10 cellular contexts compared by ENCODE assay signal in genomic region chrX:72269671-72270251, GRCh38. TPM values are rescaled to one million over a fixed set of nuclear protein-coding genes. Genes with fewer than 3 reads are reported as not detected.
A peak's percentile ranks its signal among the peaks of the same experiment; 100 is the strongest.
DNase-seq lines count a peak whose midpoint lies in the region; ATAC-seq and TF ChIP-seq lines count a peak whose summit lies in the region.
"Had no signal": no experiment of that assay in that cellular context is flagged by ENCODE, and none has a peak within 500 bp of the region (broad histone marks: within the 10 kb centered on the region; RNA-seq: fewer than 3 reads in every experiment).

No MANE protein-coding gene starts in this region.

- peak overlapping the region; percentile 43 for H3K4me2 ChIP-seq in smooth muscle cell
- H3K4me2 ChIP-seq in neuronal stem cell (ENCODE audit: insufficient read depth, low read length, poor library complexity, severe bottlenecking): no peak overlapping the region

- peaks cover 4% of the 10 kb centered on the region for H3K79me2 ChIP-seq in smooth muscle cell (ENCODE audit: low read depth)

- H4K8ac ChIP-seq in neuronal stem cell (ENCODE audit: low read depth, low read length): no peak overlapping the region

- no peak overlapping the region for H3K14ac ChIP-seq in neuronal stem cell (ENCODE audit: low read length)

- peak overlapping the region; percentile 75 for H3K9ac ChIP-seq in smooth muscle cell (ENCODE audit: low read depth)
- H3K9ac ChIP-seq in neuronal stem cell (ENCODE audit: low read depth, low read length, poor library complexity): no peak overlapping the region

- no peak for TF ChIP-seq CTCF in smooth muscle cell (IDR thresholded peaks at IDR 0.05; ENCODE audit: borderline replicate concordance, insufficient read depth, poor library complexity, severe bottlenecking)
- TF ChIP-seq CTCF in vagina (IDR thresholded peaks at IDR 0.05): no peak

- H3K4me3 ChIP-seq in smooth muscle cell (no peak overlapping the region), vagina (no peak overlapping the region), neuronal stem cell (ENCODE audit: low read length in 2 of 2) (no peak overlapping the region)
- H3K4me3 ChIP-seq: thyroid gland had no signal

- H2BK5ac ChIP-seq in neuronal stem cell (ENCODE audit: low read length): no peak overlapping the region

- no peak overlapping the region for H2BK15ac ChIP-seq in neuronal stem cell (ENCODE audit: low read length)

- H3K27me3 ChIP-seq in smooth muscle cell (ENCODE audit: low read depth): no peaks in the 10 kb centered on the region
- no peaks in the 10 kb centered on the region for H3K27me3 ChIP-seq in vagina
- H3K27me3 ChIP-seq in neuronal stem cell (ENCODE audit: control insufficient read depth in 3 of 3, insufficient read depth in 3 of 3, low read depth in 1 of 3, low read length in 3 of 3): no peaks in the 10 kb centered on the region
- H3K27me3 ChIP-seq: thyroid gland had no signal

- H3K18ac ChIP-seq in neuronal stem cell (ENCODE audit: low read length): no peak overlapping the region

- H4K91ac ChIP-seq in neuronal stem cell (ENCODE audit: low read depth, low read length, poor library complexity): no peak overlapping the region

- H3K9me3 Mint-ChIP-seq in activated CD4-positive, alpha-beta T cell treated with anti-CD3 and anti-CD28 coated beads for 36 hours (ENCODE audit: low read depth): no peaks in the 10 kb centered on the region
- no peaks in the 10 kb centered on the region for H3K9me3 Mint-ChIP-seq in T-cell
- H3K9me3 Mint-ChIP-seq: brain had no signal

- WGBS in smooth muscle cell (ENCODE audit: low lambda C conversion rate): 57% methylated on average over 3 of the region's 3 CpGs
- no CpG with 5 or more reads among the region's 3 CpGs for WGBS in neuronal stem cell (ENCODE audit: extremely low coverage in 2 of 2, insufficient read length in 2 of 2, insufficient replicate concordance in 1 of 2), 2 donors

- H2BK120ac ChIP-seq in neuronal stem cell (ENCODE audit: low read depth, low read length): no peak overlapping the region

- peaks cover 35% of the 10 kb centered on the region for H4K20me1 ChIP-seq in smooth muscle cell (ENCODE audit: low read depth)

- no peak overlapping the region for H2AK5ac ChIP-seq in neuronal stem cell (ENCODE audit: low read depth, low read length)

- no peak overlapping the region for H2AFZ ChIP-seq in smooth muscle cell (ENCODE audit: low read depth)
- H2AFZ ChIP-seq in neuronal stem cell (ENCODE audit: low read length): no peak overlapping the region

- DNase-seq in activated CD4-positive, alpha-beta T cell treated with anti-CD3 and anti-CD28 coated beads for 36 hours: peak; percentile 61
- DNase-seq in activated CD4-positive, alpha-beta T cell treated with anti-CD3 and anti-CD28 coated beads for 1 hour: no peak
- DNase-seq in T-cell (no peak), caudate nucleus (lab: John Stamatoyannopoulos, UW) (no peak), smooth muscle cell (lab: John Stamatoyannopoulos, UW; ENCODE audit: unreplicated experiment) (no peak), vagina (ENCODE audit: extremely low spot score in 2 of 2) (no peak), neuronal stem cell (ENCODE audit: low spot score) (no peak), NCI-H748 (lab: John Stamatoyannopoulos, UW; ENCODE audit: unreplicated experiment) (no peak)
- DNase-seq: thyroid gland had no signal

- peak; percentile 76 for ATAC-seq in activated CD4-positive, alpha-beta T cell treated with anti-CD3 and anti-CD28 coated beads for 36 hours
- ATAC-seq in T-cell (replicated peaks in 1 of 4): peak in 3 of 4 experiments; percentile 55 to 68 (median 62)

- H3F3A ChIP-seq in smooth muscle cell (ENCODE audit: low read depth): peaks cover 2% of the 10 kb centered on the region

- POLR2A ChIA-PET in activated CD4-positive, alpha-beta T cell treated with anti-CD3 and anti-CD28 coated beads for 36 hours (lab: Charles Lee): interaction anchor here (1.7 kb wide), 1 partner anchor 7 kb away, joined by 6 read pairs; the partner anchor contains the start of gene RPS4X
- POLR2A ChIA-PET in T-cell (lab: Charles Lee): interaction anchor here in 1 of 2 donors (0.6 kb wide), 1 partner anchor 10 kb away, joined by 3 read pairs; no protein-coding TSS in a partner anchor

- H3K9me3 ChIP-seq in smooth muscle cell (replicated peaks; ENCODE audit: low read depth): no peaks in the 10 kb centered on the region
- H3K9me3 ChIP-seq in vagina: no peaks in the 10 kb centered on the region
- H3K9me3 ChIP-seq in neuronal stem cell (replicated peaks in 1 of 2; ENCODE audit: control insufficient read depth in 2 of 2, insufficient read depth in 1 of 2, low read depth in 1 of 2, low read length in 2 of 2): no peaks in the 10 kb centered on the region
- H3K9me3 ChIP-seq: thyroid gland had no signal

- H3K4me3 Mint-ChIP-seq in activated CD4-positive, alpha-beta T cell treated with anti-CD3 and anti-CD28 coated beads for 36 hours: no peak overlapping the region
- no peak overlapping the region for H3K4me3 Mint-ChIP-seq in T-cell
- H3K4me3 Mint-ChIP-seq: brain had no signal

- peaks cover 56% of the 10 kb centered on the region for H3K36me3 Mint-ChIP-seq in activated CD4-positive, alpha-beta T cell treated with anti-CD3 and anti-CD28 coated beads for 36 hours (ENCODE audit: low read depth)
- H3K36me3 Mint-ChIP-seq in T-cell: peaks cover 33% of the 10 kb centered on the region

- H3K4me1 ChIP-seq in smooth muscle cell (ENCODE audit: low read depth) (peaks cover 12% of the 10 kb centered on the region), vagina (peaks cover 14% of the 10 kb centered on the region), neuronal stem cell (ENCODE audit: control insufficient read depth in 2 of 2, insufficient read depth in 1 of 2, low read depth in 1 of 2, low read length in 2 of 2) (no peaks in the 10 kb centered on the region)

- H3K36me3 ChIP-seq in smooth muscle cell (ENCODE audit: low read depth) (no peaks in the 10 kb centered on the region), vagina (peaks cover 0 to 62% of the 10 kb centered on the region in 2 donors), neuronal stem cell (replicated peaks in 1 of 2; ENCODE audit: control insufficient read depth in 2 of 2, insufficient read depth in 2 of 2, low read length in 2 of 2) (peaks cover 36 to 83% of the 10 kb centered on the region in 2 donors)

- H2BK12ac ChIP-seq in neuronal stem cell (ENCODE audit: low read length): no peak overlapping the region

- peak overlapping the region; percentile 88 for H3K27ac Mint-ChIP-seq in activated CD4-positive, alpha-beta T cell treated with anti-CD3 and anti-CD28 coated beads for 36 hours
- peak overlapping the region; percentile 71 to 82 for H3K27ac Mint-ChIP-seq in T-cell

- H3K4ac ChIP-seq in neuronal stem cell (ENCODE audit: low read length): no peak overlapping the region

- no peak overlapping the region for H3K23ac ChIP-seq in neuronal stem cell (ENCODE audit: low read depth, low read length, poor library complexity)

- peaks cover 46% of the 10 kb centered on the region for H3K4me1 Mint-ChIP-seq in activated CD4-positive, alpha-beta T cell treated with anti-CD3 and anti-CD28 coated beads for 36 hours
- H3K4me1 Mint-ChIP-seq in T-cell: peaks cover 30 to 52% (median 44%) of the 10 kb centered on the region in 3 donors

- no peaks in the 10 kb centered on the region for H3K27me3 Mint-ChIP-seq in activated CD4-positive, alpha-beta T cell treated with anti-CD3 and anti-CD28 coated beads for 36 hours
- no peaks in the 10 kb centered on the region for H3K27me3 Mint-ChIP-seq in T-cell
- H3K27me3 Mint-ChIP-seq: brain had no signal

- peaks cover 4% of the 10 kb centered on the region for H3K79me1 ChIP-seq in neuronal stem cell (ENCODE audit: low read depth, low read length)

- H3K27ac ChIP-seq in caudate nucleus (ENCODE audit: low read depth, low read length) (peak overlapping the region; percentile 21), smooth muscle cell (ENCODE audit: low read depth) (peak overlapping the region; percentile 96), vagina (no peak overlapping the region), neuronal stem cell (replicated peaks; ENCODE audit: low read length) (no peak overlapping the region)
- H3K27ac ChIP-seq: thyroid gland had no signal

- intact Hi-C loops in activated CD4-positive, alpha-beta T cell treated with anti-CD3 and anti-CD28 coated beads for 36 hours (cut with DNase I, micrococcal nuclease): loop anchor here (5.0 to 10.0 kb wide), 6 partner anchors 127 to 945 kb away; partner anchors contain the start of genes CXCR3 (in 1 of the 2), NAP1L2 (in 1 of the 2) and OGT (in 1 of the 2)
- intact Hi-C loops in vagina (cut with DNase I): no loop called here

- no peak for TF ChIP-seq POLR2A in vagina (IDR thresholded peaks at IDR 0.05)

- CTCF ChIA-PET in activated CD4-positive, alpha-beta T cell treated with anti-CD3 and anti-CD28 coated beads for 36 hours (lab: Charles Lee): interaction anchor here (0.6 to 1.1 kb wide), 3 partner anchors 25 to 606 kb away, joined by 3 read pairs; partner anchors contain the start of gene ERCC6L
- CTCF ChIA-PET in T-cell (lab: Charles Lee): interaction anchor here in 1 of 2 donors (1.0 kb wide), 1 partner anchor 25 kb away, joined by 3 read pairs; no protein-coding TSS in a partner anchor

RNA-seq across cellular contexts. Expression of gene RPS4X, which starts 7.3 kb away (rescaled TPM):
- total RNA-seq in activated CD4-positive, alpha-beta T cell treated with anti-CD3 and anti-CD28 coated beads for 36 hours: 1,000 to 10,000 TPM; 1,128 to 1,307 TPM
- total RNA-seq in T-cell: 1,000 to 10,000 TPM; 1,254 to 2,149 (median 1,425) TPM
- total RNA-seq in smooth muscle cell: 618 and 691 TPM in 2 replicates
- polyA plus RNA-seq in smooth muscle cell: 190 and 228 TPM in 2 replicates
- total RNA-seq in vagina: 1,011 TPM
- polyA plus RNA-seq in neuronal stem cell (2013, experiment 1 of 2): 1,442 TPM
- polyA plus RNA-seq in neuronal stem cell (2013, experiment 2 of 2): 1,420 TPM

RNA-seq across cellular contexts. Expression of gene ERCC6L, which starts 30.9 kb away (rescaled TPM):
- 10 to 100 TPM; 11.3 to 11.7 TPM for total RNA-seq in activated CD4-positive, alpha-beta T cell treated with anti-CD3 and anti-CD28 coated beads for 36 hours
- total RNA-seq in T-cell (1 to 10 TPM in 1 of 5 donors, under 1 TPM in 4; 0.07 to 1.1 (median 0.30) TPM), smooth muscle cell (1.5 and 2.8 TPM in 2 replicates), vagina (0.74 TPM)
- 0.76 and 0.89 TPM in 2 replicates for polyA plus RNA-seq in smooth muscle cell
- polyA plus RNA-seq in neuronal stem cell (2013, experiment 1 of 2): 7.9 TPM
- 7.9 TPM for polyA plus RNA-seq in neuronal stem cell (2013, experiment 2 of 2)

RNA-seq across cellular contexts. Expression of gene CITED1, which starts 36.0 kb away (rescaled TPM):
- total RNA-seq in activated CD4-positive, alpha-beta T cell treated with anti-CD3 and anti-CD28 coated beads for 36 hours: under 1 TPM in 1 of 2 experiments, not detected in 1; 0.25 TPM
- total RNA-seq in T-cell: not detected
- 1.0 TPM in 1 of 2 replicates, not detected in the other for total RNA-seq in smooth muscle cell
- polyA plus RNA-seq in smooth muscle cell: 0.42 and 1.1 TPM in 2 replicates
- total RNA-seq in vagina: 2.7 TPM
- polyA plus RNA-seq in neuronal stem cell (2013, experiment 1 of 2): 4.0 TPM
- 3.6 TPM for polyA plus RNA-seq in neuronal stem cell (2013, experiment 2 of 2)

Comparison
In these comparisons a context has a peak if more than half of its experiments do, and no peak if none do; other contexts are left out.
1. H3K27ac ChIP-seq: peak in caudate nucleus (single experiment) and smooth muscle cell (single experiment); none in vagina (single experiment) and neuronal stem cell (single experiment).